14 cellular contexts compared by ENCODE assay signal in the genomic region with DNA sequence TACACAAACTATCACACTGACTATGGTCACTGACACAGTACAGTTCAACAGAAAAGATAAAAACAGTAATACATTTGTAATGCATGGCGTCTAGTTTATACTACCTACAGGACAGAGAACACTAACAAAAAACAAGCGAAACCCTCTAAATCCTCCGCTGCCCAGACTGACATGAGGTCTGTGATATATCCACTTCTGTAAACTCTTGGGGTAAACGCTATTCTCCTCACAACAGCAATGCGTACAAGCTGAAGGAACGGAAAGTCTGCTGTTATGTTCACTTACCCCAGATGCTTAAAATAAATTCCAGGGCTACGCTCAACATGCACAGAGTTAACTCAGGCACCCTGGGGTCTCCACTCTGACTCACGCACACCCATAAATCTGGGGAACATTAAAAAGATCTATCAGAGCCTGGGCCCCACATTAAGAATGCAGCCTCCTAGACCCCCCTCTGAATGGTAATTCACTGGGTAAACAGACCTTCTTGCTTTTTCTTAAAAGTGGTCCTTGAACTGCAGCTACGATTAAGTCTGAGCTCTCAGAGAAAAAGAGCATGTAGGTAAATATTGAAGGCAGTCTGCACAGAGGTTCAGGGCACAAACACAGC.
DNase-seq lines count a peak whose midpoint lies in the region; ATAC-seq and TF ChIP-seq lines count a peak whose summit lies in the region.
"Had no signal": no experiment of that assay in that cellular context is flagged by ENCODE, and none has a peak within 500 bp of the region (broad histone marks: within the 10 kb centered on the region; RNA-seq: fewer than 3 reads in every experiment).

No MANE protein-coding gene starts in this region.

- intact Hi-C loops in ascending aorta (cut with DNase I) = loop anchor here (5.0 to 10.0 kb wide), 3 partner anchors 38 to 310 kb away; a partner anchor contains a TSS
- intact Hi-C loops in lower lobe of right lung (cut with DNase I) = no loop called here

- no peak for ATAC-seq in lower lobe of right lung
- no peak for ATAC-seq in HG03442 (IDR thresholded peaks at IDR 0.05; ENCODE audit: unreplicated experiment)
- no peak for ATAC-seq in GM19452 (IDR thresholded peaks at IDR 0.05; ENCODE audit: unreplicated experiment)
- ATAC-seq in HG03439 (IDR thresholded peaks at IDR 0.05; ENCODE audit: unreplicated experiment) = no peak

- H3K27ac ChIP-seq in ascending aorta (peak overlapping the region; percentile 99), lower lobe of right lung (peak overlapping the region; percentile 29)

- no peaks in the 10 kb centered on the region for H3K27me3 ChIP-seq in ascending aorta
- no peaks in the 10 kb centered on the region for H3K27me3 ChIP-seq in lower lobe of right lung (ENCODE audit: low read depth)

- H3K4me1 ChIP-seq in ascending aorta (peaks cover 41 to 70% of the 10 kb centered on the region in 2 donors), lower lobe of right lung (peaks cover 66% of the 10 kb centered on the region)

- H3K36me3 ChIP-seq in ascending aorta (no peaks in the 10 kb centered on the region), lower lobe of right lung (no peaks in the 10 kb centered on the region)

- DNase-seq in DMS79 treated with DMSO at 0.1 percent for 48 hours (lab: John Stamatoyannopoulos, UW) (peak; percentile 42), ascending aorta (ENCODE audit: low spot score in 2 of 2) (no peak), lower lobe of right lung (no peak), smooth muscle cell of the brain vasculature (ENCODE audit: low read depth, low spot score) (peak; percentile 78)
- no peak for DNase-seq in central memory CD4-positive, alpha-beta T cell
- DNase-seq: activated CD4-positive, CD25-positive, alpha-beta regulatory T cell; amniotic stem cell; NCI-H1105; nucleus accumbens; SHP77; stimulated activated CD4-positive, alpha-beta T cell treated with anti-CD3 and anti-CD28 coated beads, Interleukin-4, amount 100 ng/mL, for 24 hours had no signal

- no peaks in the 10 kb centered on the region for H3K9me3 ChIP-seq in ascending aorta
- no peaks in the 10 kb centered on the region for H3K9me3 ChIP-seq in lower lobe of right lung

- H3K4me3 ChIP-seq in ascending aorta = peak overlapping the region in 1 of 2 donors; percentile 19
- no peak overlapping the region for H3K4me3 ChIP-seq in lower lobe of right lung

- no peak for TF ChIP-seq CTCF in ascending aorta (IDR thresholded peaks at IDR 0.05)
- no peak for TF ChIP-seq CTCF in lower lobe of right lung (IDR thresholded peaks at IDR 0.05)

Comparison
In these comparisons a context has a peak if more than half of its experiments do, and no peak if none do; other contexts are left out.
1. DNase-seq: peak in DMS79 treated with DMSO at 0.1 percent for 48 hours (single experiment) and smooth muscle cell of the brain vasculature (single experiment); none in ascending aorta (0 of 2), lower lobe of right lung (single experiment) and central memory CD4-positive, alpha-beta T cell (single experiment).